37 cellular contexts compared by ENCODE assay signal in genomic region chr17:8320990-8321389, GRCh38. TPM values are rescaled to one million over a fixed set of nuclear protein-coding genes. Genes with fewer than 3 reads are reported as not detected.
DNase-seq lines count a peak whose midpoint lies in the region; ATAC-seq, FAIRE-seq and TF ChIP-seq lines count a peak whose summit lies in the region.
"Had no signal": no experiment of that assay in that cellular context is flagged by ENCODE, and none has a peak within 500 bp of the region (broad histone marks: within the 10 kb centered on the region; RNA-seq: fewer than 3 reads in every experiment).

No MANE protein-coding gene starts in this region.

- TF ChIP-seq CTCF in GM12865 (IDR thresholded peaks at IDR 0.05; ENCODE audit: insufficient read depth, low read depth, low read length, missing control alignments), result no peak
- no peak for TF ChIP-seq CTCF in HEK293 (tag by site-specific recombination; IDR thresholded peaks at IDR 0.05)
- TF ChIP-seq CTCF in H1 (IDR thresholded peaks at IDR 0.05; ENCODE audit: control extremely low read depth in 1 of 3, insufficient read depth in 1 of 3, low read depth in 1 of 3, low read length in 3 of 3), result no peak
- no peak for TF ChIP-seq CTCF in mammary epithelial cell (conservative IDR thresholded peaks at IDR 0.05 in 1 of 2, IDR thresholded peaks at IDR 0.05 in 1 of 2; ENCODE audit: extremely low read depth in 1 of 2, insufficient read depth in 1 of 2, low read depth in 1 of 2, low read length in 2 of 2)

- CTCF ChIA-PET in HEK293 (lab: Yijun Ruan, JAX) (interaction anchor here (0.6 kb wide), 2 partner anchors 88 to 246 kb away, joined by 3 read pairs; no protein-coding TSS in a partner anchor), H1 (lab: Charles Lee; ENCODE audit: partially characterized antibody) (interaction anchor here (1.6 to 1.9 kb wide), 2 partner anchors 20 to 40 kb away, joined by 5 read pairs; no protein-coding TSS in a partner anchor), mammary epithelial cell (lab: Charles Lee; ENCODE audit: low non-redundant PET) (no interaction called here)

- TF ChIP-seq EP300 in H1 (IDR thresholded peaks at IDR 0.05; ENCODE audit: borderline replicate concordance in 1 of 2, low read depth in 2 of 2, low read length in 2 of 2), result no peak

- H3K9ac ChIP-seq in H1 (replicated peaks in 1 of 4; ENCODE audit: extremely low read depth in 1 of 4, low read depth in 3 of 4, low read length in 3 of 4), result no peak overlapping the region
- H3K9ac ChIP-seq in mammary epithelial cell (ENCODE audit: insufficient read depth, low read length), result no peak overlapping the region
- H3K9ac ChIP-seq: parathyroid adenoma had no signal

- H2AFZ ChIP-seq in H1 (ENCODE audit: low read length) (no peak overlapping the region), mammary epithelial cell (ENCODE audit: low read depth, low read length) (no peak overlapping the region)
- H2AFZ ChIP-seq: parathyroid adenoma had no signal

- no peak overlapping the region for H3K18ac ChIP-seq in H1 (ENCODE audit: extremely low read depth, low read length)

- no peak overlapping the region for H3K23ac ChIP-seq in H1 (ENCODE audit: insufficient read length)

- TF ChIP-seq RAD21 in H1 (IDR thresholded peaks at IDR 0.05 in 1 of 2, conservative IDR thresholded peaks at IDR 0.05 in 1 of 2; ENCODE audit: low read depth in 2 of 2, low read length in 2 of 2), result no peak

- H3K79me2 ChIP-seq in H1 (ENCODE audit: control insufficient read depth in 1 of 2, insufficient read depth in 2 of 2, low read length in 2 of 2) (no peaks in the 10 kb centered on the region), mammary epithelial cell (ENCODE audit: insufficient read depth, low read length) (no peaks in the 10 kb centered on the region)
- H3K79me2 ChIP-seq: parathyroid adenoma had no signal

- H2BK120ac ChIP-seq in H1 (replicated peaks; ENCODE audit: low read depth, low read length), result no peak overlapping the region

- dilution Hi-C loops in mammary epithelial cell (cut with HindIII; ENCODE audit: low sequenced_read_pairs), result no loop called here

- H2BK15ac ChIP-seq in H1 (ENCODE audit: low read length), result no peak overlapping the region

- H3K27ac ChIP-seq in HEK293 (ENCODE audit: extremely low read depth, low read depth, low read length), result no peak overlapping the region
- H3K27ac ChIP-seq in H1 (ENCODE audit: low read depth, low read length), result no peak overlapping the region
- H3K27ac ChIP-seq in mammary epithelial cell (ENCODE audit: insufficient read depth, low read depth, low read length), result no peak overlapping the region
- H3K27ac ChIP-seq in small intestine (ENCODE audit: low read depth in 1 of 2, low read length in 1 of 2), result no peak overlapping the region
- H3K27ac ChIP-seq: esophagus squamous epithelium, foreskin keratinocyte, left ventricle myocardium inferior, parathyroid adenoma had no signal

- H4K20me1 ChIP-seq in H1 (replicated peaks in 1 of 2; ENCODE audit: control insufficient read depth in 1 of 2, insufficient read depth in 2 of 2, low read length in 2 of 2), result no peaks in the 10 kb centered on the region
- no peaks in the 10 kb centered on the region for H4K20me1 ChIP-seq in mammary epithelial cell (ENCODE audit: insufficient read depth, low read length)

- no peak for TF ChIP-seq POLR2A in H1 (IDR thresholded peaks at IDR 0.05; ENCODE audit: control extremely low read depth in 1 of 2, low read depth in 2 of 2, low read length in 2 of 2)

- peaks cover 0 to 13% (median 10%) of the 10 kb centered on the region in 4 experiments; a peak in 6 of 7 replicates for H3K27me3 ChIP-seq in H1 (replicated peaks in 1 of 4; ENCODE audit: control insufficient read depth in 3 of 4, extremely low read depth in 1 of 4, insufficient read depth in 3 of 4, low read length in 3 of 4)
- peaks cover under 1% of the 10 kb centered on the region for H3K27me3 ChIP-seq in mammary epithelial cell (ENCODE audit: insufficient read depth, low read length)
- peaks cover 0 to 3% of the 10 kb centered on the region in 2 donors for H3K27me3 ChIP-seq in small intestine (ENCODE audit: control insufficient read depth in 2 of 2, insufficient read depth in 2 of 2, low read length in 2 of 2)

- no peak overlapping the region for H4K8ac ChIP-seq in H1 (ENCODE audit: extremely low read depth, insufficient read depth, low read length)

- no peak overlapping the region for H2BK12ac ChIP-seq in H1 (ENCODE audit: low read depth, low read length)

- no peak overlapping the region for H3K14ac ChIP-seq in H1 (ENCODE audit: insufficient read length)

- H3K56ac ChIP-seq in H1 (replicated peaks; ENCODE audit: insufficient read length, low read depth, low read length), result no peak overlapping the region

- no peak overlapping the region for H4K5ac ChIP-seq in H1 (ENCODE audit: insufficient read length, low read depth, low read length)

- POLR2A ChIA-PET in HEK293 (lab: Yijun Ruan, JAX), result interaction anchor here (0.6 kb wide), 1 partner anchor 8 kb away, joined by 10 read pairs; no protein-coding TSS in a partner anchor
- POLR2A ChIA-PET in H1 (lab: Charles Lee; ENCODE audit: partially characterized antibody), result no interaction called here

- intact Hi-C loops in mammary epithelial cell (cut with micrococcal nuclease), result no loop called here

- 77% methylated on average over 6 of the region's 6 CpGs; no CpG with 5 or more reads in 1 of the 2 experiments for WGBS in H1 (ENCODE audit: extremely low coverage in 1 of 2, insufficient coverage in 1 of 2, insufficient read length in 1 of 2, insufficient replicate concordance in 2 of 2, low coverage in 1 of 2, low lambda C conversion rate in 2 of 2, missing lambda C conversion rate in 1 of 2), 2 experiments
- 94% methylated on average over 4 of the region's 6 CpGs for WGBS in mammary epithelial cell (ENCODE audit: low coverage, missing lambda C conversion rate)
- 64 to 79% (median 76%) methylated on average over 6 of the region's 6 CpGs for WGBS in small intestine, 3 donors

- no peaks in the 10 kb centered on the region for H3K9me3 ChIP-seq in HEK293 (ENCODE audit: control insufficient read depth, insufficient read depth, low read depth, low read length)
- no peaks in the 10 kb centered on the region for H3K9me3 ChIP-seq in H1 (ENCODE audit: insufficient read depth in 2 of 2, low read depth in 1 of 2, low read length in 1 of 2)
- no peaks in the 10 kb centered on the region for H3K9me3 ChIP-seq in mammary epithelial cell (replicated peaks; ENCODE audit: insufficient read depth, low read length)
- H3K9me3 ChIP-seq in small intestine (ENCODE audit: control insufficient read depth, low read depth), result no peaks in the 10 kb centered on the region
- H3K9me3 ChIP-seq: Caco-2, esophagus squamous epithelium, left ventricle myocardium inferior had no signal

- peaks cover 1% of the 10 kb centered on the region; the same call in 1 of the 2 replicates for H3K23me2 ChIP-seq in H1 (ENCODE audit: low read depth, low read length)

- no peak overlapping the region for H3K4me3 ChIP-seq in GM12865 (ENCODE audit: low read depth, low read length)
- no peak overlapping the region for H3K4me3 ChIP-seq in HEK293 (ENCODE audit: low read depth, low read length)
- H3K4me3 ChIP-seq in H1 (ENCODE audit: extremely low read depth in 1 of 4, insufficient read depth in 2 of 4, low read depth in 3 of 4, low read length in 4 of 4), result no peak overlapping the region
- H3K4me3 ChIP-seq in mammary epithelial cell (replicated peaks in 1 of 3; ENCODE audit: insufficient read depth in 1 of 3, low read depth in 2 of 3, low read length in 3 of 3), result no peak overlapping the region
- no peak overlapping the region for H3K4me3 ChIP-seq in small intestine (ENCODE audit: low read depth in 1 of 2, low read length in 2 of 2)
- H3K4me3 ChIP-seq: esophagus squamous epithelium, left ventricle myocardium inferior had no signal

- H3K79me1 ChIP-seq in H1 (ENCODE audit: low read depth, low read length), result no peaks in the 10 kb centered on the region

- H3K4me2 ChIP-seq in H1 (ENCODE audit: insufficient read depth in 1 of 2, low read depth in 2 of 2, low read length in 2 of 2) (no peak overlapping the region), mammary epithelial cell (ENCODE audit: insufficient read depth, low read depth, low read length) (no peak overlapping the region)

- H2BK5ac ChIP-seq in H1 (ENCODE audit: low read depth, low read length), result no peak overlapping the region

- peak; percentile 58 for FAIRE-seq in H1 (lab: Jason Lieb, UNC)
- FAIRE-seq in small intestine (lab: Jason Lieb, UNC), result no peak
- FAIRE-seq: keratinocyte had no signal

- no peak overlapping the region for H3K4ac ChIP-seq in H1 (replicated peaks; ENCODE audit: insufficient read length, low read depth, low read length)

- DNase-seq in GM12865 (ENCODE audit: low read depth), result peak; percentile 22
- DNase-seq in RPMI7951 (ENCODE audit: low read depth), result peak; percentile 32
- DNase-seq in H1 (ENCODE audit: low read depth in 1 of 2, low spot score in 2 of 2), result no peak
- DNase-seq in mammary epithelial cell, result no peak
- DNase-seq in NCI-H1694 treated with DMSO at 0.1 percent for 48 hours (lab: John Stamatoyannopoulos, UW), result no peak
- no peak for DNase-seq in small intestine
- DNase-seq: activated CD4-positive, alpha-beta T cell treated with anti-CD3 and anti-CD28 coated beads, Interleukin-2, amount 50 U/mL, for 1 hour; activated CD8-positive, alpha-beta memory T cell treated with anti-CD3 and anti-CD28 coated beads, Interleukin-2, amount 10 ng/mL, durations not matched to agents 7 days and 5 days; activated naive CD4-positive, alpha-beta T cell; Caco-2; DMS79 treated with DMSO at 0.1 percent for 48 hours; esophagus squamous epithelium; foreskin keratinocyte; GF-D8; head of caudate nucleus; left ventricle myocardium inferior; mesendoderm; MM.1S; NCI-H1417; NCI-H2029 treated with DMSO at 0.1 percent for 48 hours; NCI-H226; NCI-H526 treated with DMSO at 0.1 percent for 48 hours; SHP77; stimulated activated CD4-positive, alpha-beta T cell treated with anti-CD3 and anti-CD28 coated beads, Interleukin-1b, Interleukin-23, amount 100 ng/mL, for 48 hours; stimulated activated naive CD8-positive, alpha-beta T cell treated with anti-CD3 and anti-CD28 coated beads, Interleukin-15, Interleukin-2, amounts not matched to agents 100 U/mL and 50 U/mL, for 24 hours; T1000 had no signal

- H2BK20ac ChIP-seq in H1 (ENCODE audit: low read length), result no peak overlapping the region

- no peak overlapping the region for H2AK5ac ChIP-seq in H1 (ENCODE audit: low read depth, low read length)

- H3K36me3 ChIP-seq in HEK293 (ENCODE audit: control insufficient read depth in 2 of 2, insufficient read depth in 1 of 2, low read length in 2 of 2) (no peaks in the 10 kb centered on the region), H1 (ENCODE audit: control insufficient read depth in 2 of 4, insufficient read depth in 4 of 4, low read length in 3 of 4) (no peaks in the 10 kb centered on the region), mammary epithelial cell (ENCODE audit: insufficient read depth, low read length) (no peaks in the 10 kb centered on the region), small intestine (ENCODE audit: control insufficient read depth in 2 of 2, insufficient read depth in 2 of 2, low read length in 2 of 2) (no peaks in the 10 kb centered on the region)
- H3K36me3 ChIP-seq: esophagus squamous epithelium had no signal

- no TSS peak for BruUV-seq in mammary epithelial cell (replicated peaks; lab: Mats Ljungman, UMichigan)

- H3K4me1 ChIP-seq in HEK293 (ENCODE audit: control insufficient read depth, insufficient read depth, low read length) (no peaks in the 10 kb centered on the region), H1 (replicated peaks in 1 of 4; ENCODE audit: control insufficient read depth in 3 of 4, insufficient read depth in 4 of 4, low read length in 3 of 4) (peaks cover 0 to 6% (median under 1%) of the 10 kb centered on the region in 4 experiments; a peak in 3 of 7 replicates), mammary epithelial cell (ENCODE audit: insufficient read depth, low read length) (no peaks in the 10 kb centered on the region), small intestine (ENCODE audit: control insufficient read depth in 2 of 2, insufficient read depth in 1 of 2, low read depth in 1 of 2, low read length in 1 of 2) (no peaks in the 10 kb centered on the region)
- H3K4me1 ChIP-seq: Caco-2, foreskin keratinocyte, parathyroid adenoma had no signal

- ATAC-seq in HG02623 (IDR thresholded peaks at IDR 0.05; ENCODE audit: unreplicated experiment), result no peak
- ATAC-seq: activated CD8-positive, alpha-beta memory T cell treated with anti-CD3 and anti-CD28 coated beads, Interleukin-2, amount 10 ng/mL, durations not matched to agents 7 days and 5 days; foreskin keratinocyte; Panc1; stimulated activated naive CD8-positive, alpha-beta T cell treated with anti-CD3 and anti-CD28 coated beads, Interleukin-15, Interleukin-2, amounts not matched to agents 100 U/mL and 50 U/mL, for 24 hours had no signal

- in situ Hi-C loops in mammary epithelial cell (cut with MboI; ENCODE audit: low sequenced_read_pairs in 2 of 2), result no loop called here

- H4K91ac ChIP-seq in H1 (replicated peaks; ENCODE audit: insufficient read length, low read length), result no peak overlapping the region

RNA-seq across cellular contexts. Expression of gene ARHGEF15, which starts 10.9 kb away (rescaled TPM):
- total RNA-seq in RPMI7951 (2014; rRNA removed; shearing (Covaris generic)), result not detected in 2 replicates
- 0.67 and 1.8 TPM in 2 replicates for total RNA-seq in H1 (2021; fragmentation: NEBNext Ultra II Directional; extraction: Animal tissue kit (Norgen Biotek cat#: 25700))
- polyA plus RNA-seq in H1 (2011; rRNA removed), result 4.1 and 9.3 TPM in 2 replicates
- 0.80 TPM for polyA plus RNA-seq in H1 (2011; cell fraction: cytosol; rRNA removed)
- polyA plus RNA-seq in H1 (2011; cell fraction: nucleus; rRNA removed), result 2.7 TPM
- 0.41 to 0.90 TPM (median 0.66 TPM) in 4 replicates for polyA plus RNA-seq in H1 (2012, experiment 1 of 2)
- polyA plus RNA-seq in H1 (2012, experiment 2 of 2), result 0.72 TPM
- polyA plus RNA-seq in H1 (2013, experiment 1 of 2), result 0.87 TPM
- polyA plus RNA-seq in H1 (2013, experiment 2 of 2), result 0.72 TPM
- 0.63 and 0.66 TPM in 2 replicates for polyA minus RNA-seq in H1 (2011; rRNA and poly(A)+ RNA removed)
- 0.66 TPM for polyA minus RNA-seq in H1 (2011; cell fraction: cytosol; rRNA and poly(A)+ RNA removed)
- polyA minus RNA-seq in H1 (2011; cell fraction: nucleus; rRNA and poly(A)+ RNA removed), result 0.60 TPM
- total RNA-seq in mammary epithelial cell, result not detected
- not detected for polyA plus RNA-seq in mammary epithelial cell
- polyA minus RNA-seq in mammary epithelial cell, result not detected
- 10 to 100 TPM in 1 of 3 donors, 1 to 10 TPM in 1, under 1 TPM in 1; 0.22 to 13.6 (median 1.4) TPM for polyA plus RNA-seq in small intestine
- total RNA-seq: activated CD8-positive, alpha-beta memory T cell treated with anti-CD3 and anti-CD28 coated beads, Interleukin-2, amount 10 ng/mL, durations not matched to agents 7 days and 5 days; Caco-2; foreskin keratinocyte had no signal
- polyA plus RNA-seq: CD14-positive monocyte, foreskin keratinocyte, IgD-negative memory B cell, keratinocyte had no signal

RNA-seq across cellular contexts. Expression of gene ODF4, which starts 18.6 kb away (rescaled TPM):
- total RNA-seq in RPMI7951 (2014; rRNA removed; shearing (Covaris generic)), result not detected in 2 replicates
- total RNA-seq in H1 (2021; fragmentation: NEBNext Ultra II Directional; extraction: Animal tissue kit (Norgen Biotek cat#: 25700)), result not detected in 2 replicates
- not detected in 2 replicates for polyA plus RNA-seq in H1 (2011; rRNA removed)
- polyA plus RNA-seq in H1 (2011; cell fraction: cytosol; rRNA removed), result not detected
- not detected for polyA plus RNA-seq in H1 (2011; cell fraction: nucleus; rRNA removed)
- polyA plus RNA-seq in H1 (2012, experiment 1 of 2), result not detected in 4 replicates
- polyA plus RNA-seq in H1 (2012, experiment 2 of 2), result not detected
- not detected for polyA plus RNA-seq in H1 (2013, experiment 1 of 2)
- polyA plus RNA-seq in H1 (2013, experiment 2 of 2), result not detected
- polyA minus RNA-seq in H1 (2011; rRNA and poly(A)+ RNA removed), result not detected in 2 replicates
- not detected for polyA minus RNA-seq in H1 (2011; cell fraction: cytosol; rRNA and poly(A)+ RNA removed)
- polyA minus RNA-seq in H1 (2011; cell fraction: nucleus; rRNA and poly(A)+ RNA removed), result not detected
- not detected for total RNA-seq in mammary epithelial cell
- not detected for polyA plus RNA-seq in mammary epithelial cell
- polyA minus RNA-seq in mammary epithelial cell, result not detected
- not detected for polyA plus RNA-seq in small intestine
- total RNA-seq: activated CD8-positive, alpha-beta memory T cell treated with anti-CD3 and anti-CD28 coated beads, Interleukin-2, amount 10 ng/mL, durations not matched to agents 7 days and 5 days; Caco-2; esophagus squamous epithelium; foreskin keratinocyte; left ventricle myocardium inferior; temporal lobe; urinary bladder had no signal
- polyA plus RNA-seq: adipose tissue, CD14-positive monocyte, foreskin keratinocyte, IgD-negative memory B cell, keratinocyte, neural cell, urinary bladder had no signal

RNA-seq across cellular contexts. Expression of gene SLC25A35, which starts 25.8 kb away (rescaled TPM):
- total RNA-seq in RPMI7951 (2014; rRNA removed; shearing (Covaris generic)), result 0.98 and 1.2 TPM in 2 replicates
- total RNA-seq in H1 (2021; fragmentation: NEBNext Ultra II Directional; extraction: Animal tissue kit (Norgen Biotek cat#: 25700)), result 3.6 and 5.8 TPM in 2 replicates
- polyA plus RNA-seq in H1 (2011; rRNA removed), result 4.2 and 6.0 TPM in 2 replicates
- polyA plus RNA-seq in H1 (2011; cell fraction: cytosol; rRNA removed), result 3.1 TPM
- 16.8 TPM for polyA plus RNA-seq in H1 (2011; cell fraction: nucleus; rRNA removed)
- polyA plus RNA-seq in H1 (2012, experiment 1 of 2), result 3.5 to 7.5 TPM (median 6.5 TPM) in 4 replicates
- 7.1 TPM for polyA plus RNA-seq in H1 (2012, experiment 2 of 2)
- polyA plus RNA-seq in H1 (2013, experiment 1 of 2), result 4.9 TPM
- 5.0 TPM for polyA plus RNA-seq in H1 (2013, experiment 2 of 2)
- 1.6 and 2.0 TPM in 2 replicates for polyA minus RNA-seq in H1 (2011; rRNA and poly(A)+ RNA removed)
- 5.4 TPM for polyA minus RNA-seq in H1 (2011; cell fraction: cytosol; rRNA and poly(A)+ RNA removed)
- polyA minus RNA-seq in H1 (2011; cell fraction: nucleus; rRNA and poly(A)+ RNA removed), result 4.0 TPM
- total RNA-seq in mammary epithelial cell, result 1 to 10 TPM in 1 of 2 donors, under 1 TPM in 1; 0.83 to 5.2 TPM
- polyA plus RNA-seq in mammary epithelial cell, result 2.0 TPM
- not detected for polyA minus RNA-seq in mammary epithelial cell
- polyA plus RNA-seq in small intestine, result 1 to 10 TPM; 2.2 to 4.9 (median 2.7) TPM

RNA-seq across cellular contexts. Expression of gene RANGRF, which starts 32.5 kb away (rescaled TPM):
- total RNA-seq in RPMI7951 (2014; rRNA removed; shearing (Covaris generic)), result 10.7 and 14.9 TPM in 2 replicates
- total RNA-seq in H1 (2021; fragmentation: NEBNext Ultra II Directional; extraction: Animal tissue kit (Norgen Biotek cat#: 25700)), result 36.9 and 39.4 TPM in 2 replicates
- polyA plus RNA-seq in H1 (2011; rRNA removed) (49.6 and 52.8 TPM in 2 replicates), mammary epithelial cell (35.5 TPM), small intestine (10 to 100 TPM; 15.0 to 40.4 (median 27.0) TPM)
- 57.8 TPM for polyA plus RNA-seq in H1 (2011; cell fraction: cytosol; rRNA removed)
- polyA plus RNA-seq in H1 (2011; cell fraction: nucleus; rRNA removed), result 77.2 TPM
- polyA plus RNA-seq in H1 (2012, experiment 1 of 2), result 48.7 to 53.1 TPM (median 50.5 TPM) in 4 replicates
- 76.5 TPM for polyA plus RNA-seq in H1 (2012, experiment 2 of 2)
- 59.0 TPM for polyA plus RNA-seq in H1 (2013, experiment 1 of 2)
- polyA plus RNA-seq in H1 (2013, experiment 2 of 2), result 57.7 TPM
- polyA minus RNA-seq in H1 (2011; rRNA and poly(A)+ RNA removed), result 19.5 and 20.1 TPM in 2 replicates
- polyA minus RNA-seq in H1 (2011; cell fraction: cytosol; rRNA and poly(A)+ RNA removed), result 22.1 TPM
- 14.0 TPM for polyA minus RNA-seq in H1 (2011; cell fraction: nucleus; rRNA and poly(A)+ RNA removed)
- 10 to 100 TPM; 11.3 to 25.4 TPM for total RNA-seq in mammary epithelial cell
- 14.8 TPM for polyA minus RNA-seq in mammary epithelial cell

Comparison
In these comparisons a context has a peak if more than half of its experiments do, and no peak if none do; other contexts are left out.
1. DNase-seq: peak in GM12865 (single experiment) and RPMI7951 (single experiment); none in H1 (0 of 2), mammary epithelial cell (single experiment), NCI-H1694 treated with DMSO at 0.1 percent for 48 hours (single experiment) and small intestine (single experiment).